9 cellular contexts compared by ENCODE assay signal in the genomic region with DNA sequence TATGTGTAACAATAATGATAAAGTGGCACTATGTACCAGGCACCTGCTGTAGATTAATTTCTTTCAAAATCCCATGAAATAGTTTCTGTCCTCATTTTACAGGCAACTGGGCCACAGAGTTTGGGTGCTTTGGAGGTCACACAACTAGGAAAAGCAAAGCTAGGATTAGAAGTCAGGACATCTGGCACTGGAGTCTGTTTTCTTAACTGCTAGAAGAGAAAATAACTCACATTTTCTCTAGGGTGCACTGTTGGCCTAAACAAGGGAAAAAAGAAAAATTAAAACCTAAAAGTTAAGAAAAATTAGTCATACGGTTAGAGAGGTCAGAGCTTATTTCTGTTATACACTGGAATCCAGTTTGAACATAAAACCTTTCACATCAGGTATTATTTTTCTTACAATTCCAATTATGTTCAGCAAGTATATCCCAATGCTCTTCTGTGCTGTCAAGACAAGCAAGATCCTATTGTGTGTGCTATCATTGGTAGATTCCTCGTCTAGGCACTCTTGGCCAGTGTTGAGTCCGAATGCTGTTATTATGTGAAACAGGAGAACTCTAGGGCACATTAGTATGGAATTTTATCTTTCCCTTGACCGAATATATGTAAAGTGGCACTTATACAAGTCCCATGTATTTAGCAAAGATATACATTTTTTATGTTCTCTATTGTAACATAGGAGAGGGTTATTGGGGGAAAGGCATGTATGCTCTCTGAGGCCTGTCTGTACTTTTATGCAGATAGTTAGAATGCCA. TPM values are rescaled to one million over a fixed set of nuclear protein-coding genes. Genes with fewer than 3 reads are reported as not detected.
DNase-seq lines count a peak whose midpoint lies in the region; ATAC-seq, FAIRE-seq and TF ChIP-seq lines count a peak whose summit lies in the region.
"Had no signal": no experiment of that assay in that cellular context is flagged by ENCODE, and none has a peak within 500 bp of the region (broad histone marks: within the 10 kb centered on the region; RNA-seq: fewer than 3 reads in every experiment).

No MANE protein-coding gene starts in this region.

- peaks cover 18% of the 10 kb centered on the region for H3K4me1 ChIP-seq in HAP-1

- peaks cover 6% of the 10 kb centered on the region; the same call in 1 of the 2 replicates for H3K36me3 ChIP-seq in HAP-1 (replicated peaks)

- no peak for TF ChIP-seq CTCF in CD4-positive, alpha-beta T cell (IDR thresholded peaks at IDR 0.05)

- peaks cover 32% of the 10 kb centered on the region for H3K36me3 Mint-ChIP-seq in CD4-positive, alpha-beta T cell (ENCODE audit: low read depth)

- H3K27me3 ChIP-seq in CD4-positive, alpha-beta T cell (ENCODE audit: control insufficient read depth, insufficient read depth, low read length): no peaks in the 10 kb centered on the region
- H3K27me3 ChIP-seq in HAP-1 (ENCODE audit: low read depth): no peaks in the 10 kb centered on the region

- no peak overlapping the region for H3K27ac ChIP-seq in CD4-positive, alpha-beta T cell (ENCODE audit: low read depth, low read length)

- intact Hi-C loops in CD4-positive, alpha-beta T cell (cut with DNase I, micrococcal nuclease): loop anchor here (2.0 to 10.0 kb wide), 4 partner anchors 19 to 883 kb away; a partner anchor contains a TSS

- H3K27ac Mint-ChIP-seq in CD4-positive, alpha-beta T cell: peak overlapping the region; percentile 100

- FAIRE-seq in TTC549 (lab: Jason Lieb, UNC): peak; percentile 65

- H3K4me3 Mint-ChIP-seq in CD4-positive, alpha-beta T cell: peak overlapping the region; percentile 62

- no peaks in the 10 kb centered on the region for H3K9me3 ChIP-seq in CD4-positive, alpha-beta T cell (ENCODE audit: control insufficient read depth, low read length)
- no peaks in the 10 kb centered on the region for H3K9me3 ChIP-seq in HAP-1

- H3K4me1 Mint-ChIP-seq in CD4-positive, alpha-beta T cell (ENCODE audit: low read depth): peaks cover 17% of the 10 kb centered on the region

- POLR2A ChIA-PET in CD4-positive, alpha-beta T cell (lab: Charles Lee): interaction anchor here (0.7 to 4.2 kb wide), 6 partner anchors 11 to 1864 kb away, joined by 5 to 96 read pairs (median 17); a partner anchor contains a TSS

- no peaks in the 10 kb centered on the region for H3K9me3 Mint-ChIP-seq in CD4-positive, alpha-beta T cell
- H3K9me3 Mint-ChIP-seq: IgD-negative memory B cell had no signal

- H3K4me3 ChIP-seq in HAP-1: peak overlapping the region; percentile 65; the same call in 1 of the 2 replicates

- ATAC-seq in CD4-positive, alpha-beta T cell (ENCODE audit: poor library complexity): no peak
- ATAC-seq in HG03045 (IDR thresholded peaks at IDR 0.05; ENCODE audit: unreplicated experiment): no peak

- in situ Hi-C loops in HAP-1 (cut with MboI; ENCODE audit: low sequenced_read_pairs): no loop called here

- CTCF ChIA-PET in CD4-positive, alpha-beta T cell (lab: Charles Lee): interaction anchor here (0.7 to 3.0 kb wide), 6 partner anchors 15 to 322 kb away, joined by 3 to 23 read pairs (median 16); a partner anchor contains a TSS

- no peaks in the 10 kb centered on the region for H3K27me3 Mint-ChIP-seq in CD4-positive, alpha-beta T cell
- H3K27me3 Mint-ChIP-seq: IgD-negative memory B cell had no signal

- DNase-seq in CD4-positive, alpha-beta T cell: no peak
- DNase-seq in HAP-1 (ENCODE audit: low spot score in 2 of 2): no peak
- peak; percentile 9 for DNase-seq in left kidney (ENCODE audit: low read depth, low spot score)
- DNase-seq in NK-92 (lab: John Stamatoyannopoulos, UW; ENCODE audit: unreplicated experiment): no peak
- DNase-seq in SW480 (ENCODE audit: low spot score): no peak
- no peak for DNase-seq in NCI-H1105 treated with DMSO at 0.1 percent for 48 hours (lab: John Stamatoyannopoulos, UW)

RNA-seq across cellular contexts. Expression of a gene that starts 1.5 kb away (rescaled TPM):
- total RNA-seq in CD4-positive, alpha-beta T cell: 1 to 10 TPM; 3.3 to 3.7 TPM

RNA-seq across cellular contexts. Expression of a gene that starts 20.1 kb away (rescaled TPM):
- total RNA-seq in CD4-positive, alpha-beta T cell: 100 to 1,000 TPM; 104 to 106 TPM

RNA-seq across cellular contexts. Expression of a gene that starts 20.2 kb away (rescaled TPM):
- total RNA-seq in CD4-positive, alpha-beta T cell: 1 to 10 TPM; 9.6 to 9.8 TPM
